Comparison of ENCODE assay signal across 30 cellular contexts in the genomic region with DNA sequence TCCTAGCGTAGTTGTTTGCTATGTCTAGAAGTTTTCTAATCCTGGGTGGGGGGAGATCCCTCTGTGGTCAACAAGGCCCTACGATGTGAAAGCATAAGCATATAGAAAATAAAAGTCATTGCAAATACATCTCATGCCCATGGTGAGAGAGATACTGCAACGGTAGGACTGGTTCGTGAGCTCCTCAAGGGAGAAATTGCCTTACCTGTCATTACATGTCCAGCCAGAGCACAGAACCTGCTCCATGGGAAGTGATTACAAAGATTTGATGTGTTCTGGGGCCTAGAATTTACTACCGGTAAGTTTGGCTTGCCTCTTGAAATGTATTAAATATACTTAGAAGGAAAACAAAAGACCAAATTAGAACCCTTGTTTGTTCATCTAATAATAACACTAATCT.
"Had no signal": no experiment of that assay in that cellular context is flagged by ENCODE, and none has a peak within 500 bp of the region (broad histone marks: within the 10 kb centered on the region; RNA-seq: fewer than 3 reads in every experiment).

No MANE protein-coding gene starts in this region.

- H3K4me1 ChIP-seq: body of pancreas, esophagus squamous epithelium had no signal

- H3K27ac ChIP-seq: body of pancreas, coronary artery, dorsolateral prefrontal cortex, esophagus squamous epithelium, WERI-Rb-1 had no signal

- H3K27me3 Mint-ChIP-seq: activated B cell treated with CpG ODN at 0.5 μM for 24 hours; activated CD4-positive, alpha-beta memory T cell treated with anti-CD3 and anti-CD28 coated beads, Interleukin-2, amount 10 ng/mL, durations not matched to agents 7 days and 5 days; activated CD4-positive, alpha-beta T cell treated with anti-CD3 and anti-CD28 coated beads for 36 hours; activated CD4-positive, alpha-beta T cell treated with anti-CD3 and anti-CD28 coated beads, Interleukin-2, amount 10 ng/mL, durations not matched to agents 7 days and 5 days; activated naive CD4-positive, alpha-beta T cell treated with anti-CD3 and anti-CD28 coated beads, Interleukin-2, amount 10 ng/mL, durations not matched to agents 7 days and 5 days; activated naive CD8-positive, alpha-beta T cell treated with anti-CD3 and anti-CD28 coated beads, Interleukin-2, amount 10 ng/mL, durations not matched to agents 7 days and 5 days; central memory CD8-positive, alpha-beta T cell; dendritic cell treated with granulocyte-macrophage colony-stimulating factor and Interleukin-4, amounts not matched to agents 40 ng/mL and 50 ng/mL, for 4 days; T-helper 17 cell had no signal

- H3K36me3 ChIP-seq: esophagus squamous epithelium, WERI-Rb-1 had no signal

- H3K9me3 Mint-ChIP-seq: activated CD4-positive, alpha-beta memory T cell treated with anti-CD3 and anti-CD28 coated beads, Interleukin-2, amount 10 ng/mL, durations not matched to agents 7 days and 5 days; activated CD4-positive, alpha-beta T cell treated with anti-CD3 and anti-CD28 coated beads, Interleukin-2, amount 10 ng/mL, durations not matched to agents 7 days and 5 days; activated naive CD4-positive, alpha-beta T cell treated with anti-CD3 and anti-CD28 coated beads, Interleukin-2, amount 10 ng/mL, durations not matched to agents 7 days and 5 days; dendritic cell treated with granulocyte-macrophage colony-stimulating factor and Interleukin-4, amounts not matched to agents 40 ng/mL and 50 ng/mL, for 4 days; endodermal cell; T-helper 2 cell treated with Interferon-gamma antibody and Interleukin-4, amounts not matched to agents 5 μg/mL and 100 μg/mL, for 36 hours had no signal

- FAIRE-seq: frontal cortex had no signal

- H3K27ac Mint-ChIP-seq: activated B cell treated with CpG ODN at 0.5 μM for 24 hours; activated CD4-positive, alpha-beta memory T cell treated with anti-CD3 and anti-CD28 coated beads, Interleukin-2, amount 10 ng/mL, durations not matched to agents 7 days and 5 days; activated CD4-positive, alpha-beta T cell treated with anti-CD3 and anti-CD28 coated beads for 36 hours; activated CD4-positive, alpha-beta T cell treated with anti-CD3 and anti-CD28 coated beads, Interleukin-2, amount 10 ng/mL, durations not matched to agents 7 days and 5 days; activated naive CD4-positive, alpha-beta T cell treated with anti-CD3 and anti-CD28 coated beads, Interleukin-2, amount 10 ng/mL, durations not matched to agents 7 days and 5 days; activated naive CD4-positive, alpha-beta T cell treated with anti-CD3 and anti-CD28 coated beads, Interleukin-2, amount 50 U/mL, for 72 hours; activated naive CD8-positive, alpha-beta T cell treated with anti-CD3 and anti-CD28 coated beads, Interleukin-2, amount 10 ng/mL, durations not matched to agents 7 days and 5 days; activated T-cell treated with anti-CD3 and anti-CD28 coated beads, Interleukin-2, amount 50 U/mL, for 24 hours; activated T-cell treated with anti-CD3 and anti-CD28 coated beads, Interleukin-2, amount 50 U/mL, for 72 hours; dendritic cell treated with granulocyte-macrophage colony-stimulating factor and Interleukin-4, amounts not matched to agents 40 ng/mL and 50 ng/mL, for 4 days; endodermal cell; T-helper 17 cell; T-helper 2 cell treated with Interferon-gamma antibody and Interleukin-4, amounts not matched to agents 5 μg/mL and 100 μg/mL, for 36 hours had no signal

- H3K4me1 Mint-ChIP-seq: activated B cell treated with CpG ODN at 0.5 μM for 24 hours; activated CD4-positive, alpha-beta memory T cell treated with anti-CD3 and anti-CD28 coated beads, Interleukin-2, amount 10 ng/mL, durations not matched to agents 7 days and 5 days; activated CD4-positive, alpha-beta T cell treated with anti-CD3 and anti-CD28 coated beads for 36 hours; activated CD4-positive, alpha-beta T cell treated with anti-CD3 and anti-CD28 coated beads, Interleukin-2, amount 10 ng/mL, durations not matched to agents 7 days and 5 days; activated naive CD4-positive, alpha-beta T cell treated with anti-CD3 and anti-CD28 coated beads, Interleukin-2, amount 10 ng/mL, durations not matched to agents 7 days and 5 days; activated naive CD8-positive, alpha-beta T cell treated with anti-CD3 and anti-CD28 coated beads, Interleukin-2, amount 10 ng/mL, durations not matched to agents 7 days and 5 days; central memory CD8-positive, alpha-beta T cell; endodermal cell; T-helper 17 cell had no signal

- DNase-seq: activated B cell treated with CpG ODN at 0.5 μM for 24 hours; activated CD4-positive, alpha-beta memory T cell treated with anti-CD3 and anti-CD28 coated beads, Interleukin-2, amount 10 ng/mL, durations not matched to agents 7 days and 5 days; activated CD4-positive, alpha-beta T cell treated with anti-CD3 and anti-CD28 coated beads for 36 hours; activated CD4-positive, alpha-beta T cell treated with anti-CD3 and anti-CD28 coated beads, Interleukin-2, amount 10 ng/mL, durations not matched to agents 7 days and 5 days; activated CD4-positive, alpha-beta T cell treated with anti-CD3 and anti-CD28 coated beads, Interleukin-2, amount 50 U/mL, for 4 hours; activated CD8-positive, alpha-beta memory T cell treated with anti-CD3 and anti-CD28 coated beads, Interleukin-2, amount 50 U/mL, for 48 hours; activated gamma-delta T cell; activated naive CD4-positive, alpha-beta T cell; activated naive CD4-positive, alpha-beta T cell treated with anti-CD3 and anti-CD28 coated beads, Interleukin-2, amount 10 ng/mL, durations not matched to agents 7 days and 5 days; activated naive CD8-positive, alpha-beta T cell treated with anti-CD3 and anti-CD28 coated beads, Interleukin-2, amount 10 ng/mL, durations not matched to agents 7 days and 5 days; activated T-cell treated with anti-CD3 and anti-CD28 coated beads for 4 hours; activated T-cell treated with anti-CD3 and anti-CD28 coated beads, Interleukin-2, amount 50 U/mL, for 24 hours; activated T-cell treated with anti-CD3 and anti-CD28 coated beads, Interleukin-2, amount 50 U/mL, for 72 hours; body of pancreas; dorsolateral prefrontal cortex; effector memory CD4-positive, alpha-beta T cell; endodermal cell; esophagus squamous epithelium; head of caudate nucleus; T-helper 1 cell; T-helper 17 cell; T1000; WERI-Rb-1 had no signal

- H3K36me3 Mint-ChIP-seq: activated naive CD4-positive, alpha-beta T cell treated with anti-CD3 and anti-CD28 coated beads, Interleukin-2, amount 10 ng/mL, durations not matched to agents 7 days and 5 days; activated naive CD4-positive, alpha-beta T cell treated with anti-CD3 and anti-CD28 coated beads, Interleukin-2, amount 50 U/mL, for 72 hours; activated naive CD8-positive, alpha-beta T cell treated with anti-CD3 and anti-CD28 coated beads, Interleukin-2, amount 10 ng/mL, durations not matched to agents 7 days and 5 days had no signal

- H3K4me3 Mint-ChIP-seq: activated B cell treated with CpG ODN at 0.5 μM for 24 hours; activated CD4-positive, alpha-beta memory T cell treated with anti-CD3 and anti-CD28 coated beads, Interleukin-2, amount 10 ng/mL, durations not matched to agents 7 days and 5 days; activated CD4-positive, alpha-beta T cell treated with anti-CD3 and anti-CD28 coated beads for 36 hours; activated CD4-positive, alpha-beta T cell treated with anti-CD3 and anti-CD28 coated beads, Interleukin-2, amount 10 ng/mL, durations not matched to agents 7 days and 5 days; activated naive CD4-positive, alpha-beta T cell treated with anti-CD3 and anti-CD28 coated beads, Interleukin-2, amount 10 ng/mL, durations not matched to agents 7 days and 5 days; activated naive CD8-positive, alpha-beta T cell treated with anti-CD3 and anti-CD28 coated beads, Interleukin-2, amount 10 ng/mL, durations not matched to agents 7 days and 5 days; activated T-cell treated with anti-CD3 and anti-CD28 coated beads, Interleukin-2, amount 50 U/mL, for 24 hours; activated T-cell treated with anti-CD3 and anti-CD28 coated beads, Interleukin-2, amount 50 U/mL, for 72 hours; central memory CD8-positive, alpha-beta T cell; dendritic cell treated with granulocyte-macrophage colony-stimulating factor and Interleukin-4, amounts not matched to agents 40 ng/mL and 50 ng/mL, for 4 days; endodermal cell; T-helper 17 cell; T-helper 2 cell treated with Interferon-gamma antibody and Interleukin-4, amounts not matched to agents 5 μg/mL and 100 μg/mL, for 36 hours had no signal

- ATAC-seq: activated CD4-positive, alpha-beta T cell treated with anti-CD3 and anti-CD28 coated beads for 36 hours; activated CD4-positive, CD25-positive, alpha-beta regulatory T cell treated with anti-CD3 and anti-CD28 coated beads, Interleukin-2, amount 50 U/mL, for 24 hours; activated naive CD4-positive, alpha-beta T cell treated with anti-CD3 and anti-CD28 coated beads, Interleukin-2, amount 50 U/mL, for 72 hours; activated T-cell treated with anti-CD3 and anti-CD28 coated beads, Interleukin-2, amount 50 U/mL, for 72 hours; body of pancreas; T-helper 17 cell had no signal

- H3K27me3 ChIP-seq: body of pancreas, esophagus squamous epithelium had no signal

- H3K9me3 ChIP-seq: body of pancreas, esophagus squamous epithelium had no signal

- H3K4me3 ChIP-seq: body of pancreas, coronary artery, dorsolateral prefrontal cortex, esophagus squamous epithelium had no signal
